In the genomic region with DNA sequence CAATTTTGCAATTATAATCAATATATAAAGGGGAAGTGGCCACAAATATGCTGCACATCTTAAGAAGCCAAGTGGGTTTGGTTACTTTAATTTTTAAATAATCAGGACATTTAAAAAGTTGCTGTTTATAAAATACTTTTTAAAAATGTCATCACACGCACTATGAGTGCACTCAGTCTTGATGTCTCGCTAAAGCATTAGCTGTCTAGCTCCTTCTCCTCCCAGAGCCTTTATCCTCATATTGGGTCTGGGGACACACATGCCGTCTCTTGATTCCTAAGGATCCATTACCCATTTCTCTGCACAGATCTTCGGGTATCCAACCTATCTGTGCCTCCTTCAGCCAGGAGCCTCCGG, we compare ENCODE assay signal across 9 cellular contexts. TPM values are rescaled to one million over a fixed set of nuclear protein-coding genes. Genes with fewer than 3 reads are reported as not detected.
DNase-seq lines count a peak whose midpoint lies in the region; ATAC-seq and TF ChIP-seq lines count a peak whose summit lies in the region.
"Had no signal": no experiment of that assay in that cellular context is flagged by ENCODE, and none has a peak within 500 bp of the region (broad histone marks: within the 10 kb centered on the region; RNA-seq: fewer than 3 reads in every experiment).

No MANE protein-coding gene starts in this region.

- peaks cover 32% of the 10 kb centered on the region for H3K9me3 Mint-ChIP-seq in nephron progenitor cell

- H3K27ac ChIP-seq in ACC112 (ENCODE audit: low read depth, low read length) (no peak overlapping the region), Peyer's patch (peak overlapping the region in 2 of 4 donors; percentile 46 to 79), esophagus squamous epithelium (peak overlapping the region; percentile 88 to 93 (median 90))
- no peak overlapping the region for H3K27ac ChIP-seq in effector memory CD4-positive, alpha-beta T cell (ENCODE audit: insufficient read depth, low read length, poor library complexity, severe bottlenecking)

- no peak for DNase-seq in Peyer's patch
- no peak for DNase-seq in esophagus squamous epithelium (lab: John Stamatoyannopoulos, UW)
- no peak for DNase-seq in nephron progenitor cell
- no peak for DNase-seq in posterior vena cava (ENCODE audit: low spot score)
- DNase-seq in effector memory CD4-positive, alpha-beta T cell: no peak
- DNase-seq: central memory CD4-positive, alpha-beta T cell had no signal

- no peaks in the 10 kb centered on the region for H3K9me3 ChIP-seq in Peyer's patch
- no peaks in the 10 kb centered on the region for H3K9me3 ChIP-seq in esophagus squamous epithelium
- H3K9me3 ChIP-seq in effector memory CD4-positive, alpha-beta T cell (ENCODE audit: control insufficient read depth, low read length): no peaks in the 10 kb centered on the region

- TF ChIP-seq POLR2A in Peyer's patch (IDR thresholded peaks at IDR 0.05) (no peak), esophagus squamous epithelium (IDR thresholded peaks at IDR 0.05) (no peak)

- no peaks in the 10 kb centered on the region for H3K36me3 ChIP-seq in ACC112 (ENCODE audit: insufficient read depth, low read length)
- no peaks in the 10 kb centered on the region for H3K36me3 ChIP-seq in Peyer's patch
- H3K36me3 ChIP-seq in esophagus squamous epithelium: no peaks in the 10 kb centered on the region
- H3K36me3 ChIP-seq in effector memory CD4-positive, alpha-beta T cell (ENCODE audit: control insufficient read depth, insufficient read depth, low read length): no peaks in the 10 kb centered on the region

- H3K36me3 Mint-ChIP-seq in nephron progenitor cell (ENCODE audit: low read depth): peaks cover 27% of the 10 kb centered on the region

- H2AFZ ChIP-seq in ACC112 (ENCODE audit: low read length, unreplicated experiment): peak overlapping the region; percentile 77

- H3K4me3 Mint-ChIP-seq in nephron progenitor cell: peak overlapping the region; percentile 89

- TF ChIP-seq CTCF in Peyer's patch (IDR thresholded peaks at IDR 0.05) (no peak), esophagus squamous epithelium (IDR thresholded peaks at IDR 0.05) (no peak), nephron progenitor cell (IDR thresholded peaks at IDR 0.05) (no peak)

- peaks cover 17% of the 10 kb centered on the region for H3K4me1 Mint-ChIP-seq in nephron progenitor cell

- no peaks in the 10 kb centered on the region for H3K79me2 ChIP-seq in ACC112 (ENCODE audit: control insufficient read depth, insufficient read depth, low read length, unreplicated experiment)

- intact Hi-C loops in esophagus squamous epithelium (cut with DNase I): no loop called here
- intact Hi-C loops in posterior vena cava (cut with DNase I): no loop called here

- H3K27me3 Mint-ChIP-seq in nephron progenitor cell (ENCODE audit: low read depth, poor library complexity): no peaks in the 10 kb centered on the region

- H3K4me3 ChIP-seq in ACC112 (ENCODE audit: low read depth, low read length) (peak overlapping the region; percentile 84), Peyer's patch (peak overlapping the region; percentile 36 to 83 (median 67)), esophagus squamous epithelium (peak overlapping the region; percentile 74 to 90 (median 80))
- H3K4me3 ChIP-seq in effector memory CD4-positive, alpha-beta T cell (ENCODE audit: insufficient read depth, low read depth, low read length, poor library complexity, severe bottlenecking): no peak overlapping the region

- whole genome bisulfite sequencing in esophagus squamous epithelium, 2 donors: 7 to 12% methylated on average over 5 of the region's 5 CpGs

- H3K27ac Mint-ChIP-seq in nephron progenitor cell: peak overlapping the region; percentile 49

- no peaks in the 10 kb centered on the region for H3K27me3 ChIP-seq in ACC112 (ENCODE audit: insufficient read depth, low read length)
- no peaks in the 10 kb centered on the region for H3K27me3 ChIP-seq in Peyer's patch
- peaks cover 0 to 3% (median 0%) of the 10 kb centered on the region in 4 donors for H3K27me3 ChIP-seq in esophagus squamous epithelium
- H3K27me3 ChIP-seq in effector memory CD4-positive, alpha-beta T cell (replicated peaks; ENCODE audit: control insufficient read depth, insufficient read depth, low read length, poor library complexity, severe bottlenecking): peaks cover 9% of the 10 kb centered on the region

- ATAC-seq in HG02852 (IDR thresholded peaks at IDR 0.05; ENCODE audit: unreplicated experiment) (no peak), GM21390 (IDR thresholded peaks at IDR 0.05; ENCODE audit: unreplicated experiment) (no peak)

- peaks cover 18% of the 10 kb centered on the region for H3K4me1 ChIP-seq in ACC112 (ENCODE audit: control insufficient read depth, insufficient read depth, low read length, unreplicated experiment)
- no peaks in the 10 kb centered on the region for H3K4me1 ChIP-seq in Peyer's patch
- H3K4me1 ChIP-seq in esophagus squamous epithelium: peaks cover 0 to 25% (median 0%) of the 10 kb centered on the region in 3 donors
- no peaks in the 10 kb centered on the region for H3K4me1 ChIP-seq in effector memory CD4-positive, alpha-beta T cell (ENCODE audit: control insufficient read depth, insufficient read depth, low read length, poor library complexity, severe bottlenecking)

RNA-seq across cellular contexts. Expression of a gene that starts 0.4 kb away (rescaled TPM):
- total RNA-seq in Peyer's patch: 1 to 10 TPM; 1.7 to 3.2 (median 2.4) TPM
- 1 to 10 TPM; 2.0 to 5.5 (median 2.7) TPM for total RNA-seq in esophagus squamous epithelium
- total RNA-seq in posterior vena cava: 10 to 100 TPM; 30.2 to 35.6 TPM

Comparison
In these comparisons a context has a peak if more than half of its experiments do, and no peak if none do; other contexts are left out.
1. H3K27ac ChIP-seq: peak in esophagus squamous epithelium (4 of 4); none in ACC112 (single experiment) and effector memory CD4-positive, alpha-beta T cell (single experiment).
2. RNA of a gene that starts 0.4 kb away (total RNA-seq): 30.2 to 35.6 TPM in posterior vena cava; 2.0 to 5.5 TPM in esophagus squamous epithelium and 1.7 to 3.2 TPM in Peyer's patch; every median in the first group is over 4 times any median in the second.